ENCODE assay signal across 21 cellular contexts in the genomic region with DNA sequence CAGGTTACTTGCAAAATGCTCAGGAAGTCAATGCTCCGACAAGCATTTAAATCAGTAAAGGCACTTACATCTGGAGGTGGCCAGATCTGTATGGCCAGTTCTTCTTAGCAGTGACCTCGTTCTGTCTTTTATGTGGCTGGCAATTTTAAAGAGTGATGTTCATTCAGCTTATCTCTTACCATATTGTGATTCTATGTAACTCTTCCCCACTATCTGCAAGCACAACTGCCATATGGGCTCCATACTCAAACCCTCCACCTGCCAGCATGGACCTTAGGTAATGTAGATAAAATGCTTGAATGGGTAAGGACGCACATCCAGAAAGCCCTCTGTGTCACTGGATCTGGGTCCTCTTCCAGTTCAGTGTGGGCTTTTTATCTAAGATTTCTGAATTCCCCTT. TPM values are rescaled to one million over a fixed set of nuclear protein-coding genes. Genes with fewer than 3 reads are reported as not detected.
DNase-seq lines count a peak whose midpoint lies in the region; TF ChIP-seq lines count a peak whose summit lies in the region.
"Had no signal": no experiment of that assay in that cellular context is flagged by ENCODE, and none has a peak within 500 bp of the region (broad histone marks: within the 10 kb centered on the region; RNA-seq: fewer than 3 reads in every experiment).

No MANE protein-coding gene starts in this region.

- peak overlapping the region; percentile 16 for H2AK5ac ChIP-seq in mesenchymal stem cell (ENCODE audit: low read length, severe bottlenecking)

- no peak overlapping the region for H2BK12ac ChIP-seq in mesenchymal stem cell (ENCODE audit: low read length in 2 of 2)

- peaks cover 16% of the 10 kb centered on the region for H3K4me1 ChIP-seq in mesenchymal stem cell (ENCODE audit: control insufficient read depth, insufficient read depth, low read depth, low read length)
- no peaks in the 10 kb centered on the region for H3K4me1 ChIP-seq in transverse colon
- H3K4me1 ChIP-seq: A549 had no signal

- no peaks in the 10 kb centered on the region for H3K27me3 ChIP-seq in mesenchymal stem cell (ENCODE audit: control insufficient read depth in 1 of 2, insufficient read depth in 1 of 2, low read length in 2 of 2)
- H3K27me3 ChIP-seq in transverse colon = no peaks in the 10 kb centered on the region
- H3K27me3 ChIP-seq: BLaER1 treated with 17β-estradiol and CSF1 and Interleukin-3, amounts not matched to agents 10 nM and 100 nM had no signal

- TF ChIP-seq EP300 in transverse colon (IDR thresholded peaks at IDR 0.05; ENCODE audit: low read depth) = no peak

- H3K27ac ChIP-seq in mesenchymal stem cell (ENCODE audit: low read length, poor library complexity, severe bottlenecking) (no peak overlapping the region), transverse colon (no peak overlapping the region)
- H3K27ac ChIP-seq: 22Rv1; A549; BLaER1 treated with 17β-estradiol and CSF1 and Interleukin-3, amounts not matched to agents 10 nM and 100 nM; C4-2B had no signal

- intact Hi-C loops in transverse colon (cut with DNase I; ENCODE audit: low total_unique reads) = no loop called here

- H3K4ac ChIP-seq in mesenchymal stem cell (ENCODE audit: low read depth in 1 of 2, low read length in 2 of 2) = no peak overlapping the region

- no peak for TF ChIP-seq POLR2A in erythroblast (IDR thresholded peaks at IDR 0.05; ENCODE audit: low read length)
- no peak for TF ChIP-seq POLR2A in transverse colon (IDR thresholded peaks at IDR 0.05)

- H3K79me1 ChIP-seq in mesenchymal stem cell (replicated peaks; ENCODE audit: low read length, poor library complexity, severe bottlenecking) = no peaks in the 10 kb centered on the region

- in situ Hi-C loops in transverse colon (cut with MboI; ENCODE audit: low pct_ligation_motif_present in 1 of 4, low pct_unique_long_range_greater_than_20kb in 1 of 4, low sequenced_read_pairs in 3 of 4) = no loop called here

- no peak for TF ChIP-seq CTCF in transverse colon (IDR thresholded peaks at IDR 0.05)

- no peak overlapping the region for H4K91ac ChIP-seq in mesenchymal stem cell (ENCODE audit: low read length)

- no peak overlapping the region for H2BK5ac ChIP-seq in mesenchymal stem cell (ENCODE audit: low read depth, low read length, poor library complexity, severe bottlenecking)

- H3K18ac ChIP-seq in mesenchymal stem cell (ENCODE audit: low read depth in 1 of 2, low read length in 2 of 2) = no peak overlapping the region

- H3K9ac ChIP-seq in mesenchymal stem cell (ENCODE audit: low read length) = no peak overlapping the region
- H3K9ac ChIP-seq: BLaER1 treated with 17β-estradiol and CSF1 and Interleukin-3, amounts not matched to agents 10 nM and 100 nM had no signal

- H2AFZ ChIP-seq in mesenchymal stem cell (ENCODE audit: low read depth, low read length) = no peak overlapping the region

- 94% methylated on average over 2 of the region's 3 CpGs for WGBS in mesenchymal stem cell
- WGBS in transverse colon (ENCODE audit: low coverage in 1 of 2), 2 donors = 88 to 100% methylated on average over 1 to 3 of the region's 3 CpGs

- H3K4me3 ChIP-seq in mesenchymal stem cell (ENCODE audit: insufficient read depth in 1 of 2, low read depth in 1 of 2, low read length in 2 of 2) (no peak overlapping the region), transverse colon (no peak overlapping the region)
- H3K4me3 ChIP-seq: A549; BLaER1 treated with 17β-estradiol and CSF1 and Interleukin-3, amounts not matched to agents 10 nM and 100 nM; GM12878 had no signal

- H4K8ac ChIP-seq in mesenchymal stem cell (ENCODE audit: low read length) = no peak overlapping the region

- H2BK15ac ChIP-seq in mesenchymal stem cell (ENCODE audit: low read depth, poor library complexity, severe bottlenecking) = no peak overlapping the region

- H3K23ac ChIP-seq in mesenchymal stem cell (ENCODE audit: low read length in 2 of 2) = no peak overlapping the region

- H3K14ac ChIP-seq in mesenchymal stem cell (ENCODE audit: low read length in 2 of 2) = no peak overlapping the region

- H3K4me2 ChIP-seq in mesenchymal stem cell (ENCODE audit: low read length, poor library complexity, severe bottlenecking) = no peak overlapping the region
- H3K4me2 ChIP-seq: A549; BLaER1 treated with 17β-estradiol and CSF1 and Interleukin-3, amounts not matched to agents 10 nM and 100 nM had no signal

- H2BK120ac ChIP-seq in mesenchymal stem cell (ENCODE audit: low read depth, low read length) = no peak overlapping the region

- H3K9me3 ChIP-seq in mesenchymal stem cell (ENCODE audit: control insufficient read depth, low read length) (no peaks in the 10 kb centered on the region), transverse colon (no peaks in the 10 kb centered on the region)
- H3K9me3 ChIP-seq: A549; BLaER1 treated with 17β-estradiol and CSF1 and Interleukin-3, amounts not matched to agents 10 nM and 100 nM had no signal

- H3K36me3 ChIP-seq in mesenchymal stem cell (ENCODE audit: control insufficient read depth in 1 of 2, insufficient read depth in 2 of 2, low read depth in 1 of 2, low read length in 2 of 2) (no peaks in the 10 kb centered on the region), transverse colon (no peaks in the 10 kb centered on the region)

- DNase-seq in OCI-M1 (lab: John Stamatoyannopoulos, UW) (peak; percentile 69), erythroblast (lab: John Stamatoyannopoulos, UW) (peak; percentile 43 to 82), mesenchymal stem cell (no peak), hepatic stellate cell (ENCODE audit: low spot score) (no peak), transverse colon (no peak)
- DNase-seq: AML-193; CD4-positive, alpha-beta T cell; CD8-positive, alpha-beta T cell; COR-L47; DMS 273 treated with DMSO at 0.1 percent for 48 hours; DMS153; DMS53; DMS79; DND-41; EL; GDM1 had no signal

RNA-seq across cellular contexts. Expression of a gene that starts 42.4 kb away (rescaled TPM):
- polyA plus RNA-seq in mesenchymal stem cell (2013, experiment 1 of 2) = 21.9 TPM
- 21.5 TPM for polyA plus RNA-seq in mesenchymal stem cell (2013, experiment 2 of 2)
- 10 to 100 TPM in 3 of 4 donors, 1 to 10 TPM in 1; 6.0 to 35.7 (median 26.4) TPM for total RNA-seq in transverse colon

Comparison
In these comparisons a context has a peak if more than half of its experiments do, and no peak if none do; other contexts are left out.
1. DNase-seq: peak in OCI-M1 (single experiment) and erythroblast (2 of 2); none in mesenchymal stem cell (single experiment), hepatic stellate cell (single experiment) and transverse colon (single experiment).